ENCODE assay signal across 9 cellular contexts in genomic region chr2:225041871-225042799, GRCh38. TPM values are rescaled to one million over a fixed set of nuclear protein-coding genes. Genes with fewer than 3 reads are reported as not detected.
A peak's percentile ranks its signal among the peaks of the same experiment; 100 is the strongest.
DNase-seq lines count a peak whose midpoint lies in the region; ATAC-seq and TF ChIP-seq lines count a peak whose summit lies in the region.
"Had no signal": no experiment of that assay in that cellular context is flagged by ENCODE, and none has a peak within 500 bp of the region (broad histone marks: within the 10 kb centered on the region; RNA-seq: fewer than 3 reads in every experiment).

TSS of gene DOCK10 (minus strand) at chr2:225042468. CDS start at chr2:225042374, 94 bp downstream.

- DNase-seq in NCI-H1417 (lab: John Stamatoyannopoulos, UW): peak in 2 of 3 experiments; percentile 68 to 75
- no peak for DNase-seq in NCI-H1417 treated with DMSO at 0.1 percent for 48 hours (lab: John Stamatoyannopoulos, UW)
- DNase-seq in NT2/D1 (ENCODE audit: low read depth, low spot score): no peak
- DNase-seq in activated T-helper 1 cell treated with anti-CD3 and anti-CD28 coated beads, Interleukin-12 subunit alpha, Interleukin-12 subunit beta, Interleukin-2, Interleukin-4 antibody, amounts not matched to agents 30 ng/mL and 10 ng/mL and 1 ng/mL, durations not matched to agents 14 hours and 24 hours and 36 hours (ENCODE audit: low spot score): peak; percentile 50
- peak; percentile 68 for DNase-seq in fibroblast of the aortic adventitia (ENCODE audit: low read depth)
- peak; percentile 17 for DNase-seq in neural crest cell (ENCODE audit: low read depth, low spot score)

- H3K4me3 ChIP-seq in NT2/D1 (ENCODE audit: insufficient read length, low read depth) (peak within 1 kb of the TSS; percentile 74), fibroblast of the aortic adventitia (ENCODE audit: low read depth, low read length) (peak within 1 kb of the TSS; percentile 76)

- no peaks in the 10 kb centered on the region for H3K36me3 ChIP-seq in NT2/D1 (ENCODE audit: insufficient read depth, insufficient read length, low read length)

- H3K4me1 ChIP-seq in NT2/D1 (ENCODE audit: insufficient read depth, insufficient read length): no peaks in the 10 kb centered on the region
- H3K4me1 ChIP-seq: Caco-2 had no signal

- H3K27me3 Mint-ChIP-seq in activated T-helper 1 cell treated with anti-CD3 and anti-CD28 coated beads, Interleukin-12 subunit alpha, Interleukin-12 subunit beta, Interleukin-2, Interleukin-4 antibody, amounts not matched to agents 30 ng/mL and 10 ng/mL and 1 ng/mL, durations not matched to agents 14 hours and 24 hours and 36 hours (ENCODE audit: insufficient read depth): peaks cover 5% of the 10 kb centered on the region
- peaks cover 76% of the 10 kb centered on the region for H3K27me3 Mint-ChIP-seq in neural crest cell (ENCODE audit: low read depth)

- H3K36me3 Mint-ChIP-seq in activated T-helper 1 cell treated with anti-CD3 and anti-CD28 coated beads, Interleukin-12 subunit alpha, Interleukin-12 subunit beta, Interleukin-2, Interleukin-4 antibody, amounts not matched to agents 30 ng/mL and 10 ng/mL and 1 ng/mL, durations not matched to agents 14 hours and 24 hours and 36 hours (ENCODE audit: low read depth): peaks cover 24% of the 10 kb centered on the region
- no peaks in the 10 kb centered on the region for H3K36me3 Mint-ChIP-seq in neural crest cell (ENCODE audit: low read depth)

- intact Hi-C loops in activated T-helper 1 cell treated with anti-CD3 and anti-CD28 coated beads, Interleukin-12 subunit alpha, Interleukin-12 subunit beta, Interleukin-2, Interleukin-4 antibody, amounts not matched to agents 30 ng/mL and 10 ng/mL and 1 ng/mL, durations not matched to agents 14 hours and 24 hours and 36 hours (cut with micrococcal nuclease): loop anchor here (1.0 to 10.0 kb wide), 12 partner anchors 10 to 1795 kb away; partner anchors contain the start of genes CUL3 and RHBDD1

- peak within 1 kb of the TSS; percentile 96 for H3K4me3 Mint-ChIP-seq in activated T-helper 1 cell treated with anti-CD3 and anti-CD28 coated beads, Interleukin-12 subunit alpha, Interleukin-12 subunit beta, Interleukin-2, Interleukin-4 antibody, amounts not matched to agents 30 ng/mL and 10 ng/mL and 1 ng/mL, durations not matched to agents 14 hours and 24 hours and 36 hours
- peak within 1 kb of the TSS; percentile 87 for H3K4me3 Mint-ChIP-seq in neural crest cell

- peak within 1 kb of the TSS; percentile 96 for H3K27ac ChIP-seq in temporal lobe (ENCODE audit: low read depth, low read length)

- peak; percentile 28 for ATAC-seq in HG02759 (IDR thresholded peaks at IDR 0.05; ENCODE audit: unreplicated experiment)

- peak within 1 kb of the TSS; percentile 83 for H3K9ac ChIP-seq in NT2/D1 (ENCODE audit: insufficient read length, low read depth)

- TF ChIP-seq CTCF in fibroblast of the aortic adventitia (IDR thresholded peaks at IDR 0.05; ENCODE audit: insufficient read depth, low read length) (no peak), neural crest cell (conservative IDR thresholded peaks at IDR 0.05) (no peak)

- H3K9me3 Mint-ChIP-seq in activated T-helper 1 cell treated with anti-CD3 and anti-CD28 coated beads, Interleukin-12 subunit alpha, Interleukin-12 subunit beta, Interleukin-2, Interleukin-4 antibody, amounts not matched to agents 30 ng/mL and 10 ng/mL and 1 ng/mL, durations not matched to agents 14 hours and 24 hours and 36 hours: no peaks in the 10 kb centered on the region
- H3K9me3 Mint-ChIP-seq in neural crest cell: no peaks in the 10 kb centered on the region

- H3K27me3 ChIP-seq in NT2/D1 (ENCODE audit: insufficient read depth, insufficient read length): peaks cover 39% of the 10 kb centered on the region

- peaks cover 58% of the 10 kb centered on the region for H3K4me1 Mint-ChIP-seq in activated T-helper 1 cell treated with anti-CD3 and anti-CD28 coated beads, Interleukin-12 subunit alpha, Interleukin-12 subunit beta, Interleukin-2, Interleukin-4 antibody, amounts not matched to agents 30 ng/mL and 10 ng/mL and 1 ng/mL, durations not matched to agents 14 hours and 24 hours and 36 hours (ENCODE audit: low read depth)
- peaks cover 12% of the 10 kb centered on the region for H3K4me1 Mint-ChIP-seq in neural crest cell

- peak within 1 kb of the TSS; percentile 98 for H3K27ac Mint-ChIP-seq in activated T-helper 1 cell treated with anti-CD3 and anti-CD28 coated beads, Interleukin-12 subunit alpha, Interleukin-12 subunit beta, Interleukin-2, Interleukin-4 antibody, amounts not matched to agents 30 ng/mL and 10 ng/mL and 1 ng/mL, durations not matched to agents 14 hours and 24 hours and 36 hours
- H3K27ac Mint-ChIP-seq in neural crest cell (ENCODE audit: unreplicated experiment): no peak within 1 kb of the TSS

- no peaks in the 10 kb centered on the region; the same call in 1 of the 2 replicates for H3K9me3 ChIP-seq in NT2/D1 (ENCODE audit: insufficient read depth, low read length)
- H3K9me3 ChIP-seq: Caco-2 had no signal

RNA-seq across cellular contexts. Expression of gene DOCK10, which starts in this region (rescaled TPM):
- total RNA-seq in activated T-helper 1 cell treated with anti-CD3 and anti-CD28 coated beads, Interleukin-12 subunit alpha, Interleukin-12 subunit beta, Interleukin-2, Interleukin-4 antibody, amounts not matched to agents 30 ng/mL and 10 ng/mL and 1 ng/mL, durations not matched to agents 14 hours and 24 hours and 36 hours: 144 and 159 TPM in 2 replicates
- total RNA-seq in fibroblast of the aortic adventitia (ENCODE audit: low replicate concordance) (66.2 and 71.3 TPM in 2 replicates), neural crest cell (29.7 and 32.4 TPM in 2 replicates), temporal lobe (10.1 TPM)
- total RNA-seq: Caco-2 had no signal

Comparison
In these comparisons a context has a peak if more than half of its experiments do, and no peak if none do; other contexts are left out.
1. DNase-seq: peak in NCI-H1417 (2 of 3), activated T-helper 1 cell treated with anti-CD3 and anti-CD28 coated beads, Interleukin-12 subunit alpha, Interleukin-12 subunit beta, Interleukin-2, Interleukin-4 antibody, amounts not matched to agents 30 ng/mL and 10 ng/mL and 1 ng/mL, durations not matched to agents 14 hours and 24 hours and 36 hours (single experiment), fibroblast of the aortic adventitia (single experiment) and neural crest cell (single experiment); none in NCI-H1417 treated with DMSO at 0.1 percent for 48 hours (single experiment) and NT2/D1 (single experiment).